In the genomic region with DNA sequence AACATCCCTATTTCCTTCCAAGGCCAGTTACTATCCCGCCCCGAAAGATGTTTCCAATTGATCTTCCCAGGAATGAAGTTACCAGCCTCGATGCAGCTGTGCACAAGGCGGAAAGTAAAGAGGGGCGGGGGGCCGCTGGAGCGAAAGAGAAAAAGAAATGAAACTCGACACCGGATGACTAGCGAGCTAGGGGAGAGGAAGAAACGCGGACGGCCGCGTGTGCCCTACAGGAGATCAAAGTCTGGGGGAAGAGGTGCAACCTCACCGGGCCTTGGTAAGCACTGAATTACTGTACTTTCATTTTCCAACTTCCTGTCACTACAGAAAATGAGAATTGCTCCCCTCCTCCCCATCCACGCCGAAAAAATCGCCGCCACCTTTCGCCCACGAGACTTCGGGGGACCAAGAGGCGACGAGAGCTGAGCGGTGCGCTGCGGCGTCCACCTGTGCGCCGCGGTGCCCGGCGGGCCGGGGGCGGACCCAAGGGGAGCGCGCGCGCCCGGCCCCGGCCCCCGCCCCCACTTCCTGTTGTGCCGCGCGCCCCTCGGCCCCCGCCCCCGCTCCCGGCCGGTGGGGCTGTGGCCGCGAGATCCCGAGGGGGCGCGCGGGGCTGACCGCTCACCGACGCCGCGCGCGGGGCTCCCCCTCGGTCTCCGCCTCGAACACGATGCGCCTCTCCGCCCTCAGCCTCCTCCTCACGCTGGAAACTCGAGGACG, we compare ENCODE assay signal across 1 cellular context.
A peak's percentile ranks its signal among the peaks of the same experiment; 100 is the strongest.
TF ChIP-seq lines count a peak whose summit lies in the region.

No MANE protein-coding gene starts in this region.

TF ChIP-seq in GM12878, 131 proteins besides CTCF, POLR2A, EP300 and RAD21 (continued from another document):
- TF ChIP-seq POLR2AphosphoS5 (IDR thresholded peaks at IDR 0.05; ENCODE audit: low read length) (peak; percentile 92), ZNF274 (IDR thresholded peaks at IDR 0.05; ENCODE audit: insufficient read depth, insufficient read length) (no peak), GABPA (IDR thresholded peaks at IDR 0.05; ENCODE audit: low read depth) (peak; percentile 65), NR2F1 (conservative IDR thresholded peaks at IDR 0.05) (peak; percentile 26; the same call in 1 of the 2 replicates), MEF2B (IDR thresholded peaks at IDR 0.05; ENCODE audit: partially characterized antibody, poor library complexity, severe bottlenecking) (peak; percentile 70), ZZZ3 (IDR thresholded peaks at IDR 0.05; ENCODE audit: control insufficient read depth, insufficient read length, low read depth) (no peak), ZNF207 (IDR thresholded peaks at IDR 0.05; ENCODE audit: borderline replicate concordance) (peak; percentile 52; the same call in 1 of the 2 replicates), STAT1 (conservative IDR thresholded peaks at IDR 0.05) (no peak), CHD4 (IDR thresholded peaks at IDR 0.05) (no peak), ZSCAN29 (IDR thresholded peaks at IDR 0.05) (no peak), RFX5 (IDR thresholded peaks at IDR 0.05; ENCODE audit: low read depth, low read length) (peak; percentile 33; the same call in 1 of the 2 replicates), DPF2 (IDR thresholded peaks at IDR 0.05) (peak; percentile 84), WRNIP1 (IDR thresholded peaks at IDR 0.05; ENCODE audit: borderline replicate concordance, low read depth, low read length) (no peak), GATAD2B (conservative IDR thresholded peaks at IDR 0.05; ENCODE audit: low read depth) (peak; percentile 64), POU2F2 (IDR thresholded peaks at IDR 0.05; ENCODE audit: borderline replicate concordance, low read depth, low read length) (peak; percentile 63; the same call in 1 of the 3 replicates), HDAC2 (IDR thresholded peaks at IDR 0.05) (no peak)
- TF ChIP-seq, protein P1, sequence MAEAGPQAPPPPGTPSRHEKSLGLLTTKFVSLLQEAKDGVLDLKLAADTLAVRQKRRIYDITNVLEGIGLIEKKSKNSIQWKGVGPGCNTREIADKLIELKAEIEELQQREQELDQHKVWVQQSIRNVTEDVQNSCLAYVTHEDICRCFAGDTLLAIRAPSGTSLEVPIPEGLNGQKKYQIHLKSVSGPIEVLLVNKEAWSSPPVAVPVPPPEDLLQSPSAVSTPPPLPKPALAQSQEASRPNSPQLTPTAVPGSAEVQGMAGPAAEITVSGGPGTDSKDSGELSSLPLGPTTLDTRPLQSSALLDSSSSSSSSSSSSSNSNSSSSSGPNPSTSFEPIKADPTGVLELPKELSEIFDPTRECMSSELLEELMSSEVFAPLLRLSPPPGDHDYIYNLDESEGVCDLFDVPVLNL (IDR thresholded peaks at IDR 0.05; ENCODE audit: low read depth, low read length) = no peak
- TF ChIP-seq, protein P2, sequence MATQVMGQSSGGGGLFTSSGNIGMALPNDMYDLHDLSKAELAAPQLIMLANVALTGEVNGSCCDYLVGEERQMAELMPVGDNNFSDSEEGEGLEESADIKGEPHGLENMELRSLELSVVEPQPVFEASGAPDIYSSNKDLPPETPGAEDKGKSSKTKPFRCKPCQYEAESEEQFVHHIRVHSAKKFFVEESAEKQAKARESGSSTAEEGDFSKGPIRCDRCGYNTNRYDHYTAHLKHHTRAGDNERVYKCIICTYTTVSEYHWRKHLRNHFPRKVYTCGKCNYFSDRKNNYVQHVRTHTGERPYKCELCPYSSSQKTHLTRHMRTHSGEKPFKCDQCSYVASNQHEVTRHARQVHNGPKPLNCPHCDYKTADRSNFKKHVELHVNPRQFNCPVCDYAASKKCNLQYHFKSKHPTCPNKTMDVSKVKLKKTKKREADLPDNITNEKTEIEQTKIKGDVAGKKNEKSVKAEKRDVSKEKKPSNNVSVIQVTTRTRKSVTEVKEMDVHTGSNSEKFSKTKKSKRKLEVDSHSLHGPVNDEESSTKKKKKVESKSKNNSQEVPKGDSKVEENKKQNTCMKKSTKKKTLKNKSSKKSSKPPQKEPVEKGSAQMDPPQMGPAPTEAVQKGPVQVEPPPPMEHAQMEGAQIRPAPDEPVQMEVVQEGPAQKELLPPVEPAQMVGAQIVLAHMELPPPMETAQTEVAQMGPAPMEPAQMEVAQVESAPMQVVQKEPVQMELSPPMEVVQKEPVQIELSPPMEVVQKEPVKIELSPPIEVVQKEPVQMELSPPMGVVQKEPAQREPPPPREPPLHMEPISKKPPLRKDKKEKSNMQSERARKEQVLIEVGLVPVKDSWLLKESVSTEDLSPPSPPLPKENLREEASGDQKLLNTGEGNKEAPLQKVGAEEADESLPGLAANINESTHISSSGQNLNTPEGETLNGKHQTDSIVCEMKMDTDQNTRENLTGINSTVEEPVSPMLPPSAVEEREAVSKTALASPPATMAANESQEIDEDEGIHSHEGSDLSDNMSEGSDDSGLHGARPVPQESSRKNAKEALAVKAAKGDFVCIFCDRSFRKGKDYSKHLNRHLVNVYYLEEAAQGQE (IDR thresholded peaks at IDR 0.05; ENCODE audit: low read depth, low read length) = no peak
- TF ChIP-seq, protein P3, sequence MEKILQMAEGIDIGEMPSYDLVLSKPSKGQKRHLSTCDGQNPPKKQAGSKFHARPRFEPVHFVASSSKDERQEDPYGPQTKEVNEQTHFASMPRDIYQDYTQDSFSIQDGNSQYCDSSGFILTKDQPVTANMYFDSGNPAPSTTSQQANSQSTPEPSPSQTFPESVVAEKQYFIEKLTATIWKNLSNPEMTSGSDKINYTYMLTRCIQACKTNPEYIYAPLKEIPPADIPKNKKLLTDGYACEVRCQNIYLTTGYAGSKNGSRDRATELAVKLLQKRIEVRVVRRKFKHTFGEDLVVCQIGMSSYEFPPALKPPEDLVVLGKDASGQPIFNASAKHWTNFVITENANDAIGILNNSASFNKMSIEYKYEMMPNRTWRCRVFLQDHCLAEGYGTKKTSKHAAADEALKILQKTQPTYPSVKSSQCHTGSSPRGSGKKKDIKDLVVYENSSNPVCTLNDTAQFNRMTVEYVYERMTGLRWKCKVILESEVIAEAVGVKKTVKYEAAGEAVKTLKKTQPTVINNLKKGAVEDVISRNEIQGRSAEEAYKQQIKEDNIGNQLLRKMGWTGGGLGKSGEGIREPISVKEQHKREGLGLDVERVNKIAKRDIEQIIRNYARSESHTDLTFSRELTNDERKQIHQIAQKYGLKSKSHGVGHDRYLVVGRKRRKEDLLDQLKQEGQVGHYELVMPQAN (conservative IDR thresholded peaks at IDR 0.05) = peak; percentile 27
- TF ChIP-seq, protein P4, sequence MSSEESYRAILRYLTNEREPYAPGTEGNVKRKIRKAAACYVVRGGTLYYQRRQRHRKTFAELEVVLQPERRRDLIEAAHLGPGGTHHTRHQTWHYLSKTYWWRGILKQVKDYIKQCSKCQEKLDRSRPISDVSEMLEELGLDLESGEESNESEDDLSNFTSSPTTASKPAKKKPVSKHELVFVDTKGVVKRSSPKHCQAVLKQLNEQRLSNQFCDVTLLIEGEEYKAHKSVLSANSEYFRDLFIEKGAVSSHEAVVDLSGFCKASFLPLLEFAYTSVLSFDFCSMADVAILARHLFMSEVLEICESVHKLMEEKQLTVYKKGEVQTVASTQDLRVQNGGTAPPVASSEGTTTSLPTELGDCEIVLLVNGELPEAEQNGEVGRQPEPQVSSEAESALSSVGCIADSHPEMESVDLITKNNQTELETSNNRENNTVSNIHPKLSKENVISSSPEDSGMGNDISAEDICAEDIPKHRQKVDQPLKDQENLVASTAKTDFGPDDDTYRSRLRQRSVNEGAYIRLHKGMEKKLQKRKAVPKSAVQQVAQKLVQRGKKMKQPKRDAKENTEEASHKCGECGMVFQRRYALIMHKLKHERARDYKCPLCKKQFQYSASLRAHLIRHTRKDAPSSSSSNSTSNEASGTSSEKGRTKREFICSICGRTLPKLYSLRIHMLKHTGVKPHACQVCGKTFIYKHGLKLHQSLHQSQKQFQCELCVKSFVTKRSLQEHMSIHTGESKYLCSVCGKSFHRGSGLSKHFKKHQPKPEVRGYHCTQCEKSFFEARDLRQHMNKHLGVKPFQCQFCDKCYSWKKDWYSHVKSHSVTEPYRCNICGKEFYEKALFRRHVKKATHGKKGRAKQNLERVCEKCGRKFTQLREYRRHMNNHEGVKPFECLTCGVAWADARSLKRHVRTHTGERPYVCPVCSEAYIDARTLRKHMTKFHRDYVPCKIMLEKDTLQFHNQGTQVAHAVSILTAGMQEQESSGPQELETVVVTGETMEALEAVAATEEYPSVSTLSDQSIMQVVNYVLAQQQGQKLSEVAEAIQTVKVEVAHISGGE (CRISPR knock-in tag; IDR thresholded peaks at IDR 0.05) = no peak
- TF ChIP-seq, protein P5, sequence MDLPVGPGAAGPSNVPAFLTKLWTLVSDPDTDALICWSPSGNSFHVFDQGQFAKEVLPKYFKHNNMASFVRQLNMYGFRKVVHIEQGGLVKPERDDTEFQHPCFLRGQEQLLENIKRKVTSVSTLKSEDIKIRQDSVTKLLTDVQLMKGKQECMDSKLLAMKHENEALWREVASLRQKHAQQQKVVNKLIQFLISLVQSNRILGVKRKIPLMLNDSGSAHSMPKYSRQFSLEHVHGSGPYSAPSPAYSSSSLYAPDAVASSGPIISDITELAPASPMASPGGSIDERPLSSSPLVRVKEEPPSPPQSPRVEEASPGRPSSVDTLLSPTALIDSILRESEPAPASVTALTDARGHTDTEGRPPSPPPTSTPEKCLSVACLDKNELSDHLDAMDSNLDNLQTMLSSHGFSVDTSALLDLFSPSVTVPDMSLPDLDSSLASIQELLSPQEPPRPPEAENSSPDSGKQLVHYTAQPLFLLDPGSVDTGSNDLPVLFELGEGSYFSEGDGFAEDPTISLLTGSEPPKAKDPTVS (IDR thresholded peaks at IDR 0.05; ENCODE audit: low read depth, low read length) = no peak
- TF ChIP-seq, protein P6, sequence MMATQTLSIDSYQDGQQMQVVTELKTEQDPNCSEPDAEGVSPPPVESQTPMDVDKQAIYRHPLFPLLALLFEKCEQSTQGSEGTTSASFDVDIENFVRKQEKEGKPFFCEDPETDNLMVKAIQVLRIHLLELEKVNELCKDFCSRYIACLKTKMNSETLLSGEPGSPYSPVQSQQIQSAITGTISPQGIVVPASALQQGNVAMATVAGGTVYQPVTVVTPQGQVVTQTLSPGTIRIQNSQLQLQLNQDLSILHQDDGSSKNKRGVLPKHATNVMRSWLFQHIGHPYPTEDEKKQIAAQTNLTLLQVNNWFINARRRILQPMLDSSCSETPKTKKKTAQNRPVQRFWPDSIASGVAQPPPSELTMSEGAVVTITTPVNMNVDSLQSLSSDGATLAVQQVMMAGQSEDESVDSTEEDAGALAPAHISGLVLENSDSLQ (IDR thresholded peaks at IDR 0.05) = peak; percentile 57; the same call in 1 of the 2 replicates
